Comparison of ENCODE assay signal across 24 cellular contexts in the genomic region with DNA sequence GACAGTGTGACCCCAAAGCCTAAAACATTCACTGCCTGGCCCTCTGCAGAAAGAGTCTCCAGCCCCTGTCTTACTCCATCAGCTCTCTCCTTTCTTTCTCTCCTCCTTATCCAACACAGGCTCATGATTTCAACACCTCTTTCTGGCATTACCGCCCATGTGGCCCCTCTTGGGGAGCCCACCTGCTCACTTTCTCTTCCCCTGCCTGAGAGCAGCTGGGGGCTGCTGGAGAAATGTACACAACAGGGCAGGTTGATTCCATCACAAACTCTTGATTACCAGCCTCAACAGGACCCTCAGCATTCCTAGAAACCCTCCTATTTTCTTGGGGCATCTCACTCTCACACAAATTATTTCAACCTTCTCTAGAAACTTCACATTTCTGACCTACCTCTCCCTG.
DNase-seq lines count a peak whose midpoint lies in the region; ATAC-seq and TF ChIP-seq lines count a peak whose summit lies in the region.
"Had no signal": no experiment of that assay in that cellular context is flagged by ENCODE, and none has a peak within 500 bp of the region (broad histone marks: within the 10 kb centered on the region; RNA-seq: fewer than 3 reads in every experiment).

No MANE protein-coding gene starts in this region.

- TF ChIP-seq CTCF in right atrium auricular region (IDR thresholded peaks at IDR 0.05) (no peak), left ventricle myocardium inferior (IDR thresholded peaks at IDR 0.05; ENCODE audit: borderline replicate concordance) (no peak), esophagus muscularis mucosa (IDR thresholded peaks at IDR 0.05) (no peak)

- no peaks in the 10 kb centered on the region for H3K79me1 ChIP-seq in neuronal stem cell (ENCODE audit: low read depth, low read length)

- H3K9ac ChIP-seq in neuronal stem cell (ENCODE audit: low read depth, low read length, poor library complexity), result no peak overlapping the region
- H3K9ac ChIP-seq: BLaER1 had no signal

- H3K23ac ChIP-seq in neuronal stem cell (ENCODE audit: low read depth, low read length, poor library complexity), result no peak overlapping the region

- no peak overlapping the region for H3K4me2 ChIP-seq in neuronal stem cell (ENCODE audit: insufficient read depth, low read length, poor library complexity, severe bottlenecking)
- H3K4me2 ChIP-seq: A549 had no signal

- DNase-seq in right atrium auricular region (ENCODE audit: low spot score) (peak; percentile 32), left ventricle myocardium inferior (no peak), esophagus muscularis mucosa (ENCODE audit: extremely low spot score) (peak; percentile 77), neuronal stem cell (ENCODE audit: low spot score) (no peak), AG08395 (ENCODE audit: low spot score) (no peak), dedifferentiated amniotic fluid mesenchymal stem cell (ENCODE audit: extremely low spot score) (no peak), left colon (no peak)
- DNase-seq: BE2C; C1 segment of cervical spinal cord; CD4-positive, alpha-beta memory T cell; CD4-positive, CD25-positive, alpha-beta regulatory T cell; CD8-positive, alpha-beta memory T cell; COR-L47; DMS 273 treated with DMSO at 0.1 percent for 48 hours; DMS153; DMS53; DMS79; DND-41; EL; GDM1 had no signal

- peak overlapping the region; percentile 42 for H3K14ac ChIP-seq in neuronal stem cell (ENCODE audit: low read length)

- H2BK5ac ChIP-seq in neuronal stem cell (ENCODE audit: low read length), result no peak overlapping the region

- 90% methylated on average over 1 of the region's 1 CpG for WGBS in esophagus muscularis mucosa
- no CpG with 5 or more reads among the region's 1 CpG for WGBS in neuronal stem cell (ENCODE audit: extremely low coverage in 2 of 2, insufficient read length in 2 of 2, insufficient replicate concordance in 1 of 2), 2 donors

- H3K18ac ChIP-seq in neuronal stem cell (ENCODE audit: low read length), result no peak overlapping the region

- H2AK5ac ChIP-seq in neuronal stem cell (ENCODE audit: low read depth, low read length), result no peak overlapping the region

- H4K8ac ChIP-seq in neuronal stem cell (ENCODE audit: low read depth, low read length), result no peak overlapping the region

- H2BK12ac ChIP-seq in neuronal stem cell (ENCODE audit: low read length), result no peak overlapping the region

- H3K36me3 ChIP-seq in right atrium auricular region (no peaks in the 10 kb centered on the region), left ventricle myocardium inferior (no peaks in the 10 kb centered on the region), esophagus muscularis mucosa (no peaks in the 10 kb centered on the region), neuronal stem cell (replicated peaks in 1 of 2; ENCODE audit: control insufficient read depth in 2 of 2, insufficient read depth in 2 of 2, low read length in 2 of 2) (no peaks in the 10 kb centered on the region)
- H3K36me3 ChIP-seq: BE2C, BLaER1 had no signal

- H2BK15ac ChIP-seq in neuronal stem cell (ENCODE audit: low read length), result no peak overlapping the region

- H3K4me1 ChIP-seq in right atrium auricular region, result no peaks in the 10 kb centered on the region
- H3K4me1 ChIP-seq in left ventricle myocardium inferior, result no peaks in the 10 kb centered on the region
- H3K4me1 ChIP-seq in esophagus muscularis mucosa, result no peaks in the 10 kb centered on the region
- peaks cover 0 to 3% of the 10 kb centered on the region in 2 donors for H3K4me1 ChIP-seq in neuronal stem cell (ENCODE audit: control insufficient read depth in 2 of 2, insufficient read depth in 1 of 2, low read depth in 1 of 2, low read length in 2 of 2)

- no peaks in the 10 kb centered on the region for H3K27me3 ChIP-seq in right atrium auricular region
- H3K27me3 ChIP-seq in left ventricle myocardium inferior (ENCODE audit: low read depth), result peaks cover 21% of the 10 kb centered on the region
- H3K27me3 ChIP-seq in esophagus muscularis mucosa, result no peaks in the 10 kb centered on the region
- peaks cover 0 to 11% (median 0%) of the 10 kb centered on the region in 3 experiments for H3K27me3 ChIP-seq in neuronal stem cell (ENCODE audit: control insufficient read depth in 3 of 3, insufficient read depth in 3 of 3, low read depth in 1 of 3, low read length in 3 of 3)
- H3K27me3 ChIP-seq: BE2C, BLaER1 had no signal

- no peak overlapping the region for H4K91ac ChIP-seq in neuronal stem cell (ENCODE audit: low read depth, low read length, poor library complexity)

- H3K9me3 ChIP-seq in right atrium auricular region (no peaks in the 10 kb centered on the region), left ventricle myocardium inferior (replicated peaks) (no peaks in the 10 kb centered on the region), esophagus muscularis mucosa (no peaks in the 10 kb centered on the region), neuronal stem cell (replicated peaks in 1 of 2; ENCODE audit: control insufficient read depth in 2 of 2, insufficient read depth in 1 of 2, low read depth in 1 of 2, low read length in 2 of 2) (no peaks in the 10 kb centered on the region)
- H3K9me3 ChIP-seq: A549, BE2C had no signal

- H3K4ac ChIP-seq in neuronal stem cell (ENCODE audit: low read length), result no peak overlapping the region

- H2AFZ ChIP-seq in neuronal stem cell (ENCODE audit: low read length), result no peak overlapping the region

- no peak for ATAC-seq in left colon
- ATAC-seq: A549, GM12878 had no signal

- H3K4me3 ChIP-seq in right atrium auricular region (no peak overlapping the region), left ventricle myocardium inferior (no peak overlapping the region), esophagus muscularis mucosa (no peak overlapping the region), neuronal stem cell (ENCODE audit: low read length in 2 of 2) (no peak overlapping the region)
- H3K4me3 ChIP-seq: A549, BLaER1, GM12878 had no signal

- TF ChIP-seq EP300 in esophagus muscularis mucosa (IDR thresholded peaks at IDR 0.05), result no peak

- intact Hi-C loops in left ventricle myocardium inferior (cut with micrococcal nuclease), result no loop called here
- intact Hi-C loops in esophagus muscularis mucosa (cut with DNase I), result no loop called here
- intact Hi-C loops in left colon (cut with DNase I, micrococcal nuclease), result no loop called here

- TF ChIP-seq POLR2A in esophagus muscularis mucosa (IDR thresholded peaks at IDR 0.05; ENCODE audit: low read depth), result no peak

- no peak overlapping the region for H3K27ac ChIP-seq in right atrium auricular region
- no peak overlapping the region for H3K27ac ChIP-seq in left ventricle myocardium inferior (replicated peaks)
- no peak overlapping the region for H3K27ac ChIP-seq in esophagus muscularis mucosa (replicated peaks in 1 of 4)
- H3K27ac ChIP-seq in neuronal stem cell (replicated peaks; ENCODE audit: low read length), result no peak overlapping the region
- H3K27ac ChIP-seq: 22Rv1, A549, BLaER1 had no signal

- no peak overlapping the region for H2BK120ac ChIP-seq in neuronal stem cell (ENCODE audit: low read depth, low read length)

Comparison
In these comparisons a context has a peak if more than half of its experiments do, and no peak if none do; other contexts are left out.
1. DNase-seq: peak in right atrium auricular region (single experiment) and esophagus muscularis mucosa (single experiment); none in left ventricle myocardium inferior (single experiment), neuronal stem cell (single experiment), AG08395 (single experiment), dedifferentiated amniotic fluid mesenchymal stem cell (single experiment) and left colon (0 of 2).